9 cellular contexts compared by ENCODE assay signal in genomic region chr12:22709292-22709691, GRCh38.
A peak's percentile ranks its signal among the peaks of the same experiment; 100 is the strongest.
DNase-seq lines count a peak whose midpoint lies in the region; ATAC-seq and TF ChIP-seq lines count a peak whose summit lies in the region.
"Had no signal": no experiment of that assay in that cellular context is flagged by ENCODE, and none has a peak within 500 bp of the region (broad histone marks: within the 10 kb centered on the region; RNA-seq: fewer than 3 reads in every experiment).

No MANE protein-coding gene starts in this region.

- H3K4me3 ChIP-seq in heart left ventricle (no peak overlapping the region), NT2/D1 (ENCODE audit: insufficient read length, low read depth) (no peak overlapping the region), aorta (ENCODE audit: low read length in 2 of 2) (peak overlapping the region in 1 of 2 donors; percentile 34)

- H3K27me3 ChIP-seq in heart left ventricle: no peaks in the 10 kb centered on the region
- no peaks in the 10 kb centered on the region for H3K27me3 ChIP-seq in NT2/D1 (ENCODE audit: insufficient read depth, insufficient read length)
- H3K27me3 ChIP-seq in aorta (ENCODE audit: control insufficient read depth in 1 of 2, insufficient read depth in 2 of 2, low read length in 1 of 2): no peaks in the 10 kb centered on the region

- intact Hi-C loops in heart left ventricle (cut with DNase I): no loop called here
- intact Hi-C loops in left cardiac atrium (cut with DNase I): no loop called here
- intact Hi-C loops in aorta (cut with DNase I): no loop called here

- 30 to 35% (median 30%) methylated on average over 5 of the region's 5 CpGs for WGBS in heart left ventricle, 4 donors
- 6 to 8% methylated on average over 5 of the region's 5 CpGs for WGBS in aorta, 2 donors

- no peaks in the 10 kb centered on the region for H3K36me3 ChIP-seq in heart left ventricle
- H3K36me3 ChIP-seq in NT2/D1 (ENCODE audit: insufficient read depth, insufficient read length, low read length): no peaks in the 10 kb centered on the region
- no peaks in the 10 kb centered on the region for H3K36me3 ChIP-seq in aorta (ENCODE audit: control insufficient read depth in 1 of 2, insufficient read depth in 2 of 2, low read length in 1 of 2)

- TF ChIP-seq POLR2A in heart left ventricle (IDR thresholded peaks at IDR 0.05): no peak

- H3K27ac ChIP-seq in heart left ventricle (no peak overlapping the region), aorta (ENCODE audit: low read depth in 1 of 2, low read length in 2 of 2) (no peak overlapping the region)

- H3K4me1 ChIP-seq in heart left ventricle (no peaks in the 10 kb centered on the region), NT2/D1 (ENCODE audit: insufficient read depth, insufficient read length) (no peaks in the 10 kb centered on the region), aorta (ENCODE audit: control insufficient read depth in 1 of 2, insufficient read depth in 2 of 2, low read length in 2 of 2) (peaks cover 0 to 2% of the 10 kb centered on the region in 2 donors)

- H3K9me3 ChIP-seq in heart left ventricle (no peaks in the 10 kb centered on the region), NT2/D1 (ENCODE audit: insufficient read depth, low read length) (no peaks in the 10 kb centered on the region), aorta (ENCODE audit: control insufficient read depth, low read length) (no peaks in the 10 kb centered on the region)

- ATAC-seq in heart left ventricle (no peak), left cardiac atrium (no peak), HG03432 (IDR thresholded peaks at IDR 0.05; ENCODE audit: unreplicated experiment) (peak; percentile 74), aorta (ENCODE audit: low FRiP score) (peak; percentile 66)

- no peak overlapping the region for H3K9ac ChIP-seq in NT2/D1 (ENCODE audit: insufficient read length, low read depth)

- DNase-seq in heart left ventricle (no peak), left cardiac atrium (no peak), NT2/D1 (ENCODE audit: low read depth, low spot score) (peak; percentile 78), glomerular visceral epithelial cell (ENCODE audit: extremely low spot score) (peak; percentile 49), aorta (no peak), amniotic stem cell (lab: John Stamatoyannopoulos, UW) (no peak), cerebellar cortex (ENCODE audit: low spot score) (no peak)
- DNase-seq: activated naive CD8-positive, alpha-beta T cell treated with anti-CD3 and anti-CD28 coated beads, Interleukin-2, amount 10 ng/mL, durations not matched to agents 7 days and 5 days had no signal

- TF ChIP-seq CTCF in heart left ventricle (IDR thresholded peaks at IDR 0.05): peak in 11 of 12 donors; percentile 15 to 53 (median 37)

Comparison
In these comparisons a context has a peak if more than half of its experiments do, and no peak if none do; other contexts are left out.
1. ATAC-seq: peak in HG03432 (single experiment) and aorta (single experiment); none in heart left ventricle (0 of 4) and left cardiac atrium (0 of 2).
2. DNase-seq: peak in NT2/D1 (single experiment) and glomerular visceral epithelial cell (single experiment); none in heart left ventricle (0 of 5), left cardiac atrium (single experiment), aorta (0 of 2), amniotic stem cell (single experiment) and cerebellar cortex (single experiment).